Comparison of ENCODE assay signal across 20 cellular contexts in genomic region chr16:17475104-17475503, GRCh38. TPM values are rescaled to one million over a fixed set of nuclear protein-coding genes. Genes with fewer than 3 reads are reported as not detected.
A peak's percentile ranks its signal among the peaks of the same experiment; 100 is the strongest.
DNase-seq lines count a peak whose midpoint lies in the region; ATAC-seq and TF ChIP-seq lines count a peak whose summit lies in the region.
"Had no signal": no experiment of that assay in that cellular context is flagged by ENCODE, and none has a peak within 500 bp of the region (broad histone marks: within the 10 kb centered on the region; RNA-seq: fewer than 3 reads in every experiment).

No MANE protein-coding gene starts in this region.

- no peak overlapping the region for H2BK120ac ChIP-seq in trophoblast cell (ENCODE audit: insufficient read depth, low read length, poor library complexity)

- H3K27ac ChIP-seq in BLaER1 (no peak overlapping the region), trophoblast cell (ENCODE audit: low read depth, low read length) (no peak overlapping the region), uterus (no peak overlapping the region), esophagus squamous epithelium (no peak overlapping the region)
- H3K27ac ChIP-seq: colonic mucosa, epithelial cell of prostate, SK-N-MC had no signal

- peak; percentile 38 for DNase-seq in activated CD8-positive, alpha-beta T cell treated with anti-CD3 and anti-CD28 coated beads for 36 hours
- no peak for DNase-seq in activated CD8-positive, alpha-beta T cell treated with anti-CD3 and anti-CD28 coated beads, Interleukin-2, amount 10 ng/mL, durations not matched to agents 7 days and 5 days
- DNase-seq in T-helper 17 cell (no peak), trophoblast cell (no peak), RKO (ENCODE audit: low spot score) (no peak), uterus (no peak), esophagus squamous epithelium (lab: John Stamatoyannopoulos, UW) (no peak)
- DNase-seq: activated CD4-positive, CD25-positive, alpha-beta regulatory T cell treated with anti-CD3 and anti-CD28 coated beads, Interleukin-2, amount 50 U/mL, for 72 hours; amniotic stem cell; colonic mucosa; effector CD8-positive, alpha-beta T cell; midbrain; MM.1S; NCI-H146; small intestine had no signal

- H3K9ac ChIP-seq in BLaER1 (peak overlapping the region; percentile 31; the same call in 1 of the 2 replicates), trophoblast cell (ENCODE audit: low read length) (no peak overlapping the region)

- H3K9me3 Mint-ChIP-seq in activated CD8-positive, alpha-beta T cell treated with anti-CD3 and anti-CD28 coated beads for 36 hours = no peaks in the 10 kb centered on the region
- no peaks in the 10 kb centered on the region for H3K9me3 Mint-ChIP-seq in activated CD8-positive, alpha-beta T cell treated with anti-CD3 and anti-CD28 coated beads, Interleukin-2, amount 10 ng/mL, durations not matched to agents 7 days and 5 days (ENCODE audit: insufficient read depth)

- H3K27me3 ChIP-seq in BLaER1 (no peaks in the 10 kb centered on the region), trophoblast cell (ENCODE audit: insufficient read depth, low read length) (peaks cover 1% of the 10 kb centered on the region), uterus (no peaks in the 10 kb centered on the region), esophagus squamous epithelium (peaks cover 0 to 20% (median 0%) of the 10 kb centered on the region in 4 donors)
- H3K27me3 ChIP-seq: colonic mucosa had no signal

- WGBS in trophoblast cell (ENCODE audit: extremely low coverage, insufficient coverage, insufficient read length) = no CpG with 5 or more reads among the region's 7 CpGs
- WGBS in esophagus squamous epithelium, 2 donors = 60 to 78% methylated on average over 6 of the region's 7 CpGs

- no peaks in the 10 kb centered on the region for H3K36me3 ChIP-seq in BLaER1
- no peaks in the 10 kb centered on the region for H3K36me3 ChIP-seq in trophoblast cell (ENCODE audit: control insufficient read depth in 1 of 2, insufficient read depth in 2 of 2, low read length in 2 of 2)
- no peaks in the 10 kb centered on the region for H3K36me3 ChIP-seq in uterus
- no peaks in the 10 kb centered on the region for H3K36me3 ChIP-seq in esophagus squamous epithelium
- H3K36me3 ChIP-seq: colonic mucosa had no signal

- no peak overlapping the region for H3K14ac ChIP-seq in trophoblast cell (ENCODE audit: low read length)

- H2BK12ac ChIP-seq in trophoblast cell (ENCODE audit: low read length) = no peak overlapping the region

- H4K12ac ChIP-seq in trophoblast cell (ENCODE audit: low read depth, low read length) = no peak overlapping the region

- TF ChIP-seq POLR2A in uterus (IDR thresholded peaks at IDR 0.05) (no peak), esophagus squamous epithelium (IDR thresholded peaks at IDR 0.05) (no peak)

- peak overlapping the region; percentile 9 for H2AK5ac ChIP-seq in trophoblast cell (ENCODE audit: low read length)

- H3K4me1 ChIP-seq in BLaER1 (peaks cover 67% of the 10 kb centered on the region), trophoblast cell (ENCODE audit: control insufficient read depth in 1 of 2, insufficient read depth in 2 of 2, low read length in 2 of 2) (peaks cover 10 to 13% of the 10 kb centered on the region in 2 experiments), uterus (no peaks in the 10 kb centered on the region), esophagus squamous epithelium (peaks cover 0 to 22% (median 0%) of the 10 kb centered on the region in 3 donors)
- H3K4me1 ChIP-seq: colonic mucosa had no signal

- H3K27ac Mint-ChIP-seq in activated CD8-positive, alpha-beta T cell treated with anti-CD3 and anti-CD28 coated beads for 36 hours = no peak overlapping the region
- no peak overlapping the region for H3K27ac Mint-ChIP-seq in activated CD8-positive, alpha-beta T cell treated with anti-CD3 and anti-CD28 coated beads, Interleukin-2, amount 10 ng/mL, durations not matched to agents 7 days and 5 days
- H3K27ac Mint-ChIP-seq in T-helper 17 cell = peak overlapping the region; percentile 69

- H3K79me2 ChIP-seq in trophoblast cell (ENCODE audit: control insufficient read depth, insufficient read depth, low read length, poor library complexity) = peaks cover 2% of the 10 kb centered on the region

- H2AFZ ChIP-seq in trophoblast cell (ENCODE audit: insufficient read depth, low read length, poor library complexity) = no peak overlapping the region

- peaks cover 27% of the 10 kb centered on the region for H3K4me1 Mint-ChIP-seq in activated CD8-positive, alpha-beta T cell treated with anti-CD3 and anti-CD28 coated beads for 36 hours (ENCODE audit: low read depth)
- peaks cover 38% of the 10 kb centered on the region for H3K4me1 Mint-ChIP-seq in activated CD8-positive, alpha-beta T cell treated with anti-CD3 and anti-CD28 coated beads, Interleukin-2, amount 10 ng/mL, durations not matched to agents 7 days and 5 days (ENCODE audit: low read depth)
- H3K4me1 Mint-ChIP-seq in T-helper 17 cell = peaks cover 28% of the 10 kb centered on the region

- H3K18ac ChIP-seq in trophoblast cell (ENCODE audit: low read length) = no peak overlapping the region

- H4K8ac ChIP-seq in trophoblast cell (ENCODE audit: low read depth, low read length) = no peak overlapping the region

- no peak overlapping the region for H3K4ac ChIP-seq in trophoblast cell (ENCODE audit: low read depth, low read length)

- no peaks in the 10 kb centered on the region for H3K9me3 ChIP-seq in BLaER1
- no peaks in the 10 kb centered on the region for H3K9me3 ChIP-seq in T-helper 17 cell (ENCODE audit: control insufficient read depth, low read length, poor library complexity, severe bottlenecking)
- H3K9me3 ChIP-seq in trophoblast cell (ENCODE audit: insufficient read depth, low read depth, low read length) = no peaks in the 10 kb centered on the region
- H3K9me3 ChIP-seq in uterus = no peaks in the 10 kb centered on the region
- H3K9me3 ChIP-seq in esophagus squamous epithelium = no peaks in the 10 kb centered on the region
- H3K9me3 ChIP-seq: colonic mucosa had no signal

- no peaks in the 10 kb centered on the region for H3K36me3 Mint-ChIP-seq in activated CD8-positive, alpha-beta T cell treated with anti-CD3 and anti-CD28 coated beads for 36 hours (ENCODE audit: low read depth)
- H3K36me3 Mint-ChIP-seq in activated CD8-positive, alpha-beta T cell treated with anti-CD3 and anti-CD28 coated beads, Interleukin-2, amount 10 ng/mL, durations not matched to agents 7 days and 5 days (ENCODE audit: low read depth) = no peaks in the 10 kb centered on the region
- no peaks in the 10 kb centered on the region for H3K36me3 Mint-ChIP-seq in T-helper 17 cell (ENCODE audit: low read depth)
- H3K36me3 Mint-ChIP-seq: naive thymus-derived CD4-positive, alpha-beta T cell had no signal

- ATAC-seq in activated CD8-positive, alpha-beta T cell treated with anti-CD3 and anti-CD28 coated beads for 36 hours = no peak
- ATAC-seq in activated CD8-positive, alpha-beta T cell treated with anti-CD3 and anti-CD28 coated beads, Interleukin-2, amount 10 ng/mL, durations not matched to agents 7 days and 5 days = no peak
- ATAC-seq in T-helper 17 cell = no peak
- ATAC-seq: K562 had no signal

- CTCF ChIA-PET in activated CD8-positive, alpha-beta T cell treated with anti-CD3 and anti-CD28 coated beads for 36 hours (lab: Charles Lee) = interaction anchor here (0.7 to 4.2 kb wide), 3 partner anchors 104 to 398 kb away, joined by 3 to 21 read pairs (median 4); no protein-coding TSS in a partner anchor
- CTCF ChIA-PET in activated CD8-positive, alpha-beta T cell treated with anti-CD3 and anti-CD28 coated beads, Interleukin-2, amount 10 ng/mL, durations not matched to agents 7 days and 5 days (lab: Charles Lee) = interaction anchor here (0.8 to 1.7 kb wide), 8 partner anchors 11 to 281 kb away, joined by 3 to 5 read pairs (median 3); no protein-coding TSS in a partner anchor

- intact Hi-C loops in activated CD8-positive, alpha-beta T cell treated with anti-CD3 and anti-CD28 coated beads for 36 hours (cut with micrococcal nuclease) = no loop called here
- intact Hi-C loops in uterus (cut with DNase I; ENCODE audit: low total_unique reads) = no loop called here
- intact Hi-C loops in esophagus squamous epithelium (cut with DNase I) = loop anchor here (10.0 kb wide), 1 partner anchor 250 kb away; no protein-coding TSS in a partner anchor

- H3K79me1 ChIP-seq in trophoblast cell (ENCODE audit: low read length) = peaks cover 3% of the 10 kb centered on the region

- no peak for TF ChIP-seq CTCF in activated CD8-positive, alpha-beta T cell treated with anti-CD3 and anti-CD28 coated beads for 36 hours (IDR thresholded peaks at IDR 0.05)
- TF ChIP-seq CTCF in uterus (IDR thresholded peaks at IDR 0.05) (no peak), esophagus squamous epithelium (IDR thresholded peaks at IDR 0.05) (no peak)

- POLR2A ChIA-PET in activated CD8-positive, alpha-beta T cell treated with anti-CD3 and anti-CD28 coated beads for 36 hours (lab: Charles Lee) = no interaction called here
- POLR2A ChIA-PET in activated CD8-positive, alpha-beta T cell treated with anti-CD3 and anti-CD28 coated beads, Interleukin-2, amount 10 ng/mL, durations not matched to agents 7 days and 5 days (lab: Charles Lee) = no interaction called here

- H2BK5ac ChIP-seq in trophoblast cell (ENCODE audit: low read depth, low read length, poor library complexity) = no peak overlapping the region

- H4K20me1 ChIP-seq in BLaER1 = peaks cover 12% of the 10 kb centered on the region

- H3K27me3 Mint-ChIP-seq in activated CD8-positive, alpha-beta T cell treated with anti-CD3 and anti-CD28 coated beads for 36 hours = no peaks in the 10 kb centered on the region
- peaks cover 16% of the 10 kb centered on the region for H3K27me3 Mint-ChIP-seq in activated CD8-positive, alpha-beta T cell treated with anti-CD3 and anti-CD28 coated beads, Interleukin-2, amount 10 ng/mL, durations not matched to agents 7 days and 5 days (ENCODE audit: low read depth)
- peaks cover 16% of the 10 kb centered on the region for H3K27me3 Mint-ChIP-seq in T-helper 17 cell

- no peak overlapping the region for H3K4me3 Mint-ChIP-seq in activated CD8-positive, alpha-beta T cell treated with anti-CD3 and anti-CD28 coated beads for 36 hours
- H3K4me3 Mint-ChIP-seq in activated CD8-positive, alpha-beta T cell treated with anti-CD3 and anti-CD28 coated beads, Interleukin-2, amount 10 ng/mL, durations not matched to agents 7 days and 5 days = no peak overlapping the region
- no peak overlapping the region for H3K4me3 Mint-ChIP-seq in T-helper 17 cell

- H3K23ac ChIP-seq in trophoblast cell (ENCODE audit: low read length) = no peak overlapping the region

- H3K4me2 ChIP-seq in BLaER1 = peak overlapping the region; percentile 71
- no peak overlapping the region for H3K4me2 ChIP-seq in trophoblast cell (ENCODE audit: low read length)

- no peak overlapping the region for H4K91ac ChIP-seq in trophoblast cell (ENCODE audit: low read depth, low read length)

- H3K4me3 ChIP-seq in BLaER1 (no peak overlapping the region), trophoblast cell (ENCODE audit: low read depth, low read length) (no peak overlapping the region), uterus (no peak overlapping the region), esophagus squamous epithelium (no peak overlapping the region)
- H3K4me3 ChIP-seq: colonic mucosa, K562, SK-N-MC had no signal

RNA-seq across cellular contexts. Expression of gene XYLT1, which starts 4.3 kb away (rescaled TPM):
- 1 to 10 TPM; 7.3 to 8.9 TPM for total RNA-seq in activated CD8-positive, alpha-beta T cell treated with anti-CD3 and anti-CD28 coated beads for 36 hours
- 10 to 100 TPM; 59.4 to 60.4 TPM for total RNA-seq in activated CD8-positive, alpha-beta T cell treated with anti-CD3 and anti-CD28 coated beads, Interleukin-2, amount 10 ng/mL, durations not matched to agents 7 days and 5 days
- total RNA-seq in T-helper 17 cell (10 to 100 TPM; 33.8 to 57.3 TPM), uterus (10 to 100 TPM in 2 of 4 donors, 1 to 10 TPM in 2; 1.5 to 42.2 (median 15.7) TPM), esophagus squamous epithelium (10 to 100 TPM in 2 of 4 donors, 1 to 10 TPM in 2; 6.6 to 17.2 (median 10.0) TPM)
- polyA plus RNA-seq in trophoblast cell (2013) = 5.9 and 6.8 TPM in 2 replicates
